In the genomic region with DNA sequence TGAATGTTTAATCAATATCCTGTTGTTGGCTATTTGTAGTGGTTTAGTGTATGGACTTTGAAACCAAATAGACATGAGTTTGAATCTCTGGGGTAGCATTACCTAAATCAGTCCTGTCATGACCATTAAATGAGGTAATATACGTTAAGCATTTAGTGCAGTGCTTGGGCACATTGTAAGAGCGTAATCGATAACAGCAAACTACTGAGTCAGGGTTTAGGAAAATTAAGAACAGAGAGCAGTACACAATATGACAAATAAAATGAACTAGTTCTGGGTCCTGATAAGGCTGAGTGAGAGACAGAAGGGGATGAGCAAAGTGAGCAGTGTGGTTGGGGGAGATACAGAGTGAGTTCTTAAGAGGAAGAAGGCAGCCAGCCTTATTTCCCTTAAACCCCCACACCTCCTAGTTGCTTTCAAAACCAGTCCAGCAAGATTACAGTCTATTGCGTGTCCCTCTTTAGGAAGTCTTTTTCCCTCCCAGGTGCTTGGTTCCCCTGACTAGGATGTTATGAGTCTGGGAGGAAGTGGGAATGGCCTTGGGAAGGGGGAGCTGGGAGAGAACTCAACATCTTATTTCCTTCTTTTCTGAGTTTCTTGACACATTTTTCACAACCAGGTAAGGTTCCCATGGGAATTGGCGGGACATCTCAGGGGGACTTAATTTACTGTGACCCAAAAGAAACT, we compare ENCODE assay signal across 14 cellular contexts.
DNase-seq lines count a peak whose midpoint lies in the region; ATAC-seq and TF ChIP-seq lines count a peak whose summit lies in the region.
"Had no signal": no experiment of that assay in that cellular context is flagged by ENCODE, and none has a peak within 500 bp of the region (broad histone marks: within the 10 kb centered on the region; RNA-seq: fewer than 3 reads in every experiment).

No MANE protein-coding gene starts in this region.

- H3K4me1 ChIP-seq in mammary epithelial cell (ENCODE audit: insufficient read depth, low read length) (peaks cover 18% of the 10 kb centered on the region), PC-3 (ENCODE audit: insufficient read depth, low read length) (peaks cover 14% of the 10 kb centered on the region), iPS DF 6.9 (ENCODE audit: control insufficient read depth, insufficient read depth, low read length) (no peaks in the 10 kb centered on the region; the same call in 1 of the 2 replicates), gastrocnemius medialis (peaks cover 0 to 4% of the 10 kb centered on the region in 2 donors)

- H3K27me3 Mint-ChIP-seq in MCF 10A (ENCODE audit: insufficient read depth, unreplicated experiment) (no peaks in the 10 kb centered on the region), type B pancreatic cell (no peaks in the 10 kb centered on the region)
- H3K27me3 Mint-ChIP-seq: effector memory CD8-positive, alpha-beta T cell had no signal

- TF ChIP-seq POLR2A in lower leg skin (IDR thresholded peaks at IDR 0.05) (no peak), gastrocnemius medialis (IDR thresholded peaks at IDR 0.05) (no peak)

- H3K9me3 Mint-ChIP-seq in MCF 10A (ENCODE audit: unreplicated experiment), result no peaks in the 10 kb centered on the region
- no peaks in the 10 kb centered on the region for H3K9me3 Mint-ChIP-seq in type B pancreatic cell
- H3K9me3 Mint-ChIP-seq: effector memory CD8-positive, alpha-beta T cell had no signal

- H3K9me3 ChIP-seq in mammary epithelial cell (replicated peaks; ENCODE audit: insufficient read depth, low read length) (no peaks in the 10 kb centered on the region), PC-3 (ENCODE audit: low read length) (no peaks in the 10 kb centered on the region), iPS DF 6.9 (ENCODE audit: control insufficient read depth, insufficient read depth, low read length) (no peaks in the 10 kb centered on the region), gastrocnemius medialis (no peaks in the 10 kb centered on the region)

- no peak overlapping the region for H3K4me3 Mint-ChIP-seq in MCF 10A (ENCODE audit: unreplicated experiment)
- no peak overlapping the region for H3K4me3 Mint-ChIP-seq in type B pancreatic cell
- H3K4me3 Mint-ChIP-seq: effector memory CD8-positive, alpha-beta T cell had no signal

- peak; percentile 61 for DNase-seq in mammary epithelial cell
- DNase-seq in MCF 10A (ENCODE audit: unreplicated experiment), result no peak
- peak; percentile 78 for DNase-seq in PC-3
- peak; percentile 18 for DNase-seq in iPS DF 6.9 (ENCODE audit: low read depth, low spot score)
- no peak for DNase-seq in type B pancreatic cell (ENCODE audit: extremely low spot score, unreplicated experiment)
- no peak for DNase-seq in NCI-H146 (lab: John Stamatoyannopoulos, UW)
- DNase-seq in lower leg skin (ENCODE audit: low spot score in 2 of 2), result no peak
- DNase-seq in gastrocnemius medialis, result no peak
- DNase-seq: anterior cingulate cortex; effector memory CD8-positive, alpha-beta T cell; EL; hypothalamus; NCI-H187 had no signal

- BruUV-seq in mammary epithelial cell (replicated peaks; lab: Mats Ljungman, UMichigan), result no TSS peak
- no TSS peak for BruUV-seq in MCF 10A (replicated peaks; lab: Mats Ljungman, UMichigan)
- BruUV-seq in PC-3 (replicated peaks; lab: Mats Ljungman, UMichigan), result no TSS peak

- no peak overlapping the region for H3K27ac Mint-ChIP-seq in MCF 10A (ENCODE audit: low read depth, unreplicated experiment)
- H3K27ac Mint-ChIP-seq in type B pancreatic cell, result peak overlapping the region; percentile 36
- H3K27ac Mint-ChIP-seq: effector memory CD8-positive, alpha-beta T cell had no signal

- H3K4me2 ChIP-seq in mammary epithelial cell (ENCODE audit: insufficient read depth, low read depth, low read length) (peak overlapping the region; percentile 43), PC-3 (ENCODE audit: low read length) (peak overlapping the region; percentile 47)

- no peak overlapping the region for H3K27ac ChIP-seq in mammary epithelial cell (ENCODE audit: insufficient read depth, low read depth, low read length)
- peak overlapping the region; percentile 28; the same call in 1 of the 2 replicates for H3K27ac ChIP-seq in PC-3 (ENCODE audit: low read length)
- H3K27ac ChIP-seq in iPS DF 6.9 (ENCODE audit: low read length), result no peak overlapping the region
- H3K27ac ChIP-seq in gastrocnemius medialis, result no peak overlapping the region
- H3K27ac ChIP-seq: VCaP had no signal

- WGBS in mammary epithelial cell (ENCODE audit: low coverage, missing lambda C conversion rate), result 82% methylated on average over 5 of the region's 5 CpGs
- WGBS in iPS DF 6.9 (ENCODE audit: insufficient coverage, insufficient read length), result no CpG with 5 or more reads among the region's 5 CpGs
- 78 to 85% methylated on average over 5 of the region's 5 CpGs for WGBS in lower leg skin, 2 donors

- CTCF ChIA-PET in mammary epithelial cell (lab: Charles Lee; ENCODE audit: low non-redundant PET), result no interaction called here
- CTCF ChIA-PET in MCF 10A (lab: Yijun Ruan, JAX), result no interaction called here
- CTCF ChIA-PET in PC-3 (lab: Charles Lee), result no interaction called here

- in situ Hi-C loops in mammary epithelial cell (cut with MboI; ENCODE audit: low sequenced_read_pairs in 2 of 2) (no loop called here), gastrocnemius medialis (cut with MboI; ENCODE audit: low sequenced_read_pairs in 4 of 4) (no loop called here)

- H3K27me3 ChIP-seq in mammary epithelial cell (ENCODE audit: insufficient read depth, low read length), result no peaks in the 10 kb centered on the region
- no peaks in the 10 kb centered on the region for H3K27me3 ChIP-seq in PC-3 (ENCODE audit: low read length)
- no peaks in the 10 kb centered on the region for H3K27me3 ChIP-seq in iPS DF 6.9 (ENCODE audit: control insufficient read depth, insufficient read depth, low read length)
- H3K27me3 ChIP-seq in gastrocnemius medialis, result no peaks in the 10 kb centered on the region

- H2AFZ ChIP-seq in mammary epithelial cell (ENCODE audit: low read depth, low read length), result no peak overlapping the region
- H2AFZ ChIP-seq in PC-3 (ENCODE audit: low read length), result no peak overlapping the region

- intact Hi-C loops in mammary epithelial cell (cut with micrococcal nuclease) (no loop called here), MCF 10A (cut with micrococcal nuclease) (no loop called here), PC-3 (cut with micrococcal nuclease) (no loop called here), lower leg skin (cut with DNase I; ENCODE audit: low total_unique reads) (no loop called here), gastrocnemius medialis (cut with DNase I; ENCODE audit: low total_unique reads) (no loop called here)

- H3K9ac ChIP-seq in mammary epithelial cell (ENCODE audit: insufficient read depth, low read length), result no peak overlapping the region
- no peak overlapping the region for H3K9ac ChIP-seq in PC-3 (ENCODE audit: low read length)

- ATAC-seq in PC-3 (peak; percentile 60; the same call in 1 of the 2 replicates), gastrocnemius medialis (no peak)
- ATAC-seq: effector memory CD8-positive, alpha-beta T cell had no signal

- H3K36me3 ChIP-seq in mammary epithelial cell (ENCODE audit: insufficient read depth, low read length) (no peaks in the 10 kb centered on the region), PC-3 (ENCODE audit: low read depth, low read length) (no peaks in the 10 kb centered on the region), iPS DF 6.9 (ENCODE audit: control insufficient read depth, insufficient read depth, low read length) (no peaks in the 10 kb centered on the region), gastrocnemius medialis (no peaks in the 10 kb centered on the region)

- H3F3A ChIP-seq in PC-3 (ENCODE audit: low read length, unreplicated experiment), result no peaks in the 10 kb centered on the region

- H3K9me2 ChIP-seq in PC-3 (replicated peaks; ENCODE audit: low read length), result no peaks in the 10 kb centered on the region

- H3K36me3 Mint-ChIP-seq in MCF 10A (ENCODE audit: insufficient read depth, unreplicated experiment) (peaks cover under 1% of the 10 kb centered on the region), type B pancreatic cell (no peaks in the 10 kb centered on the region)

- H3K4me1 Mint-ChIP-seq in MCF 10A (ENCODE audit: insufficient read depth, unreplicated experiment) (peaks cover 9% of the 10 kb centered on the region), type B pancreatic cell (ENCODE audit: unreplicated experiment) (peaks cover 36% of the 10 kb centered on the region)

- dilution Hi-C loops in mammary epithelial cell (cut with HindIII; ENCODE audit: low sequenced_read_pairs), result no loop called here

- TF ChIP-seq CTCF in mammary epithelial cell (conservative IDR thresholded peaks at IDR 0.05 in 1 of 2, IDR thresholded peaks at IDR 0.05 in 1 of 2; ENCODE audit: extremely low read depth in 1 of 2, insufficient read depth in 1 of 2, low read depth in 1 of 2, low read length in 2 of 2) (no peak), MCF 10A (IDR thresholded peaks at IDR 0.05; ENCODE audit: unreplicated experiment) (no peak), PC-3 (conservative IDR thresholded peaks at IDR 0.05; ENCODE audit: low read depth, low read length) (no peak), type B pancreatic cell (conservative IDR thresholded peaks at IDR 0.05) (no peak), lower leg skin (IDR thresholded peaks at IDR 0.05) (no peak), gastrocnemius medialis (IDR thresholded peaks at IDR 0.05 in 4 of 5, conservative IDR thresholded peaks at IDR 0.05 in 1 of 5) (no peak)

- POLR2A ChIA-PET in MCF 10A (lab: Yijun Ruan, JAX) (interaction anchor here (1.2 to 1.4 kb wide), 2 partner anchors 20 to 28 kb away, joined by 3 to 4 read pairs; no protein-coding TSS in a partner anchor), PC-3 (lab: Charles Lee; ENCODE audit: unreplicated experiment) (interaction anchor here (0.5 kb wide), 1 partner anchor 262 kb away, joined by 3 read pairs; no protein-coding TSS in a partner anchor)

- H3K4me3 ChIP-seq in mammary epithelial cell (replicated peaks in 1 of 3; ENCODE audit: insufficient read depth in 1 of 3, low read depth in 2 of 3, low read length in 3 of 3) (no peak overlapping the region), PC-3 (ENCODE audit: low read length) (no peak overlapping the region), iPS DF 6.9 (ENCODE audit: low read length) (no peak overlapping the region), lower leg skin (ENCODE audit: low read depth, poor library complexity, severe bottlenecking) (no peak overlapping the region), gastrocnemius medialis (no peak overlapping the region)

- H4K20me1 ChIP-seq in mammary epithelial cell (ENCODE audit: insufficient read depth, low read length) (no peaks in the 10 kb centered on the region), PC-3 (ENCODE audit: low read length) (peaks cover 10% of the 10 kb centered on the region; the same call in 1 of the 2 replicates)

- H3K79me2 ChIP-seq in mammary epithelial cell (ENCODE audit: insufficient read depth, low read length) (peaks cover 78% of the 10 kb centered on the region), PC-3 (ENCODE audit: low read length) (peaks cover 38% of the 10 kb centered on the region)

Comparison
In these comparisons a context has a peak if more than half of its experiments do, and no peak if none do; other contexts are left out.
1. DNase-seq: peak in mammary epithelial cell (single experiment), PC-3 (single experiment) and iPS DF 6.9 (single experiment); none in MCF 10A (single experiment), type B pancreatic cell (single experiment), NCI-H146 (single experiment), lower leg skin (0 of 2) and gastrocnemius medialis (0 of 2).